19 cellular contexts compared by ENCODE assay signal in the genomic region with DNA sequence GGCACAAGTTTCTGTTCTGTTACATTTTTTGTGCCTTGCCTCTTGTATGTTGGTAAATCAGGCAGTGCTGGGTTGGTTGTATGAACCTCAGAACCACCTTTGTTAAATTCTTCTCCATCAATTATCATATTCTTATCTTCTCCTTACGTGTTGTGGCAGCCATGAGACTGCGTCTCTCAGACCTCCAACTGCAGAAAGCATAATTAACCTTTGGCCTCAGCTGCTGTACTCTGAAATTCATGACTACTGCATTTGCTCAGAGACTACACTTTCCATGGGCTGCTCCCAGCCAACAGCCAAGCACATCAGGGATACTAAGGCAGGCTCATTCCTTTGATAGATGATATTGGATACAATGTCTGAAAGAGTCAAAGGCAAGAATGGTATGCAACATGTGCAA. TPM values are rescaled to one million over a fixed set of nuclear protein-coding genes. Genes with fewer than 3 reads are reported as not detected.
A peak's percentile ranks its signal among the peaks of the same experiment; 100 is the strongest.
DNase-seq lines count a peak whose midpoint lies in the region; ATAC-seq, FAIRE-seq and TF ChIP-seq lines count a peak whose summit lies in the region.
"Had no signal": no experiment of that assay in that cellular context is flagged by ENCODE, and none has a peak within 500 bp of the region (broad histone marks: within the 10 kb centered on the region; RNA-seq: fewer than 3 reads in every experiment).

No MANE protein-coding gene starts in this region.

- DNase-seq in HepG2 (ENCODE audit: low spot score) (no peak), right lobe of liver (no peak), K562 (ENCODE audit: extremely low read depth in 1 of 4, low spot score in 3 of 4) (peak in 1 of 4 experiments; percentile 38), neuronal stem cell (ENCODE audit: low spot score) (no peak), upper lobe of right lung (no peak), iPS-NIHi11 (ENCODE audit: low spot score) (no peak)
- DNase-seq: 8988T; CD8-positive, alpha-beta T cell; DMS 273 treated with DMSO at 0.1 percent for 48 hours; DMS53; DND-41; EL; H9; IMR-90 had no signal

- no peaks in the 10 kb centered on the region for H3K9me3 ChIP-seq in HepG2 (ENCODE audit: low read length)
- H3K9me3 ChIP-seq in right lobe of liver: no peaks in the 10 kb centered on the region
- H3K9me3 ChIP-seq in K562 (replicated peaks; ENCODE audit: control insufficient read depth, insufficient read depth, low read depth, low read length): no peaks in the 10 kb centered on the region
- no peaks in the 10 kb centered on the region for H3K9me3 ChIP-seq in neuronal stem cell (replicated peaks in 1 of 2; ENCODE audit: control insufficient read depth in 2 of 2, insufficient read depth in 1 of 2, low read depth in 1 of 2, low read length in 2 of 2)
- no peaks in the 10 kb centered on the region for H3K9me3 ChIP-seq in upper lobe of right lung
- H3K9me3 ChIP-seq: BLaER1 had no signal

- in situ Hi-C loops in HepG2 (cut with HindIII; ENCODE audit: extremely low pct_ligation_motif_present, low pct_unique_long_range_greater_than_20kb) (no loop called here), K562 (cut with MboI) (no loop called here)

- H3K36me3 Mint-ChIP-seq in activated T-helper 17 cell treated with anti-CD3 and anti-CD28 coated beads, Interleukin-2, amount 50 U/mL, for 72 hours (ENCODE audit: low read depth): no peaks in the 10 kb centered on the region
- H3K36me3 Mint-ChIP-seq: CD14-positive monocyte; CD8-positive, alpha-beta T cell had no signal

- H3K27ac Mint-ChIP-seq in activated T-helper 17 cell treated with anti-CD3 and anti-CD28 coated beads, Interleukin-2, amount 50 U/mL, for 72 hours: no peak overlapping the region
- H3K27ac Mint-ChIP-seq: CD14-positive monocyte; CD8-positive, alpha-beta T cell; H9 had no signal

- H2AK5ac ChIP-seq in neuronal stem cell (ENCODE audit: low read depth, low read length): no peak overlapping the region

- TF ChIP-seq EP300 in HepG2 (IDR thresholded peaks at IDR 0.05; ENCODE audit: low read depth in 2 of 2, low read length in 2 of 2): no peak
- TF ChIP-seq EP300 in HepG2 (CRISPR knock-in tag; IDR thresholded peaks at IDR 0.05; ENCODE audit: borderline replicate concordance): no peak
- TF ChIP-seq EP300 in K562 (IDR thresholded peaks at IDR 0.05; ENCODE audit: low read length): no peak

- H3K27me3 Mint-ChIP-seq in activated T-helper 17 cell treated with anti-CD3 and anti-CD28 coated beads, Interleukin-2, amount 50 U/mL, for 72 hours: peaks cover 9% of the 10 kb centered on the region

- H2BK12ac ChIP-seq in neuronal stem cell (ENCODE audit: low read length): no peak overlapping the region

- TF ChIP-seq CTCF in HepG2 (CRISPR knock-in tag; IDR thresholded peaks at IDR 0.05): no peak
- TF ChIP-seq CTCF in right lobe of liver (IDR thresholded peaks at IDR 0.05): no peak
- no peak for TF ChIP-seq CTCF in K562 (IDR thresholded peaks at IDR 0.05 in 2 of 3, conservative IDR thresholded peaks at IDR 0.05 in 1 of 3; ENCODE audit: insufficient read depth in 2 of 3, low read depth in 1 of 3, low read length in 3 of 3)
- TF ChIP-seq CTCF in upper lobe of right lung (IDR thresholded peaks at IDR 0.05): no peak

- no TSS peak for BruUV-seq in HepG2 (replicated peaks; lab: Mats Ljungman, UMichigan)
- no TSS peak for BruUV-seq in K562 (replicated peaks; lab: Mats Ljungman, UMichigan)

- CTCF ChIA-PET in HepG2 (lab: Yijun Ruan, JAX; ENCODE audit: low intra/inter-chr PET ratio, low total read pairs): no interaction called here
- CTCF ChIA-PET in K562 (lab: Yijun Ruan, JAX; ENCODE audit: low intra/inter-chr PET ratio): interaction anchor here (0.6 kb wide), 1 partner anchor 16 kb away, joined by 3 read pairs; no protein-coding TSS in a partner anchor

- no peaks in the 10 kb centered on the region for H3K4me1 Mint-ChIP-seq in activated T-helper 17 cell treated with anti-CD3 and anti-CD28 coated beads, Interleukin-2, amount 50 U/mL, for 72 hours

- H3K4me3 ChIP-seq in HepG2 (replicated peaks in 1 of 3; ENCODE audit: insufficient read depth in 1 of 3, low read depth in 2 of 3, low read length in 3 of 3) (no peak overlapping the region), right lobe of liver (no peak overlapping the region), K562 (no peak overlapping the region), neuronal stem cell (ENCODE audit: low read length in 2 of 2) (no peak overlapping the region), upper lobe of right lung (no peak overlapping the region)
- H3K4me3 ChIP-seq: BLaER1, GM12878 had no signal

- H3K79me2 ChIP-seq in HepG2 (ENCODE audit: insufficient read depth, low read length): no peaks in the 10 kb centered on the region
- no peaks in the 10 kb centered on the region for H3K79me2 ChIP-seq in K562 (ENCODE audit: control insufficient read depth, insufficient read depth, low read length)

- H3K79me1 ChIP-seq in neuronal stem cell (ENCODE audit: low read depth, low read length): no peaks in the 10 kb centered on the region

- H3K4ac ChIP-seq in neuronal stem cell (ENCODE audit: low read length): no peak overlapping the region

- ATAC-seq in HepG2 (peak; percentile 45; the same call in 2 of the 3 replicates), right lobe of liver (no peak), K562 (peak; percentile 68), upper lobe of right lung (no peak)
- no peak for ATAC-seq in activated T-helper 17 cell treated with anti-CD3 and anti-CD28 coated beads, Interleukin-2, amount 50 U/mL, for 72 hours (replicated peaks)
- ATAC-seq: CD8-positive, alpha-beta T cell; GM12878 had no signal

- FAIRE-seq in HepG2 (lab: Jason Lieb, UNC): no peak
- no peak for FAIRE-seq in K562 (lab: Jason Lieb, UNC)
- FAIRE-seq: GM12878, H1 had no signal

- no peak overlapping the region for H4K8ac ChIP-seq in neuronal stem cell (ENCODE audit: low read depth, low read length)

- H3K36me3 ChIP-seq in HepG2 (replicated peaks in 1 of 2; ENCODE audit: control insufficient read depth in 1 of 2, insufficient read depth in 2 of 2, low read length in 2 of 2): no peaks in the 10 kb centered on the region
- H3K36me3 ChIP-seq in right lobe of liver: no peaks in the 10 kb centered on the region
- H3K36me3 ChIP-seq in K562 (ENCODE audit: control insufficient read depth, insufficient read depth, low read length): no peaks in the 10 kb centered on the region
- no peaks in the 10 kb centered on the region for H3K36me3 ChIP-seq in neuronal stem cell (replicated peaks in 1 of 2; ENCODE audit: control insufficient read depth in 2 of 2, insufficient read depth in 2 of 2, low read length in 2 of 2)
- H3K36me3 ChIP-seq in upper lobe of right lung: no peaks in the 10 kb centered on the region
- H3K36me3 ChIP-seq: BLaER1 had no signal

- no peaks in the 10 kb centered on the region for H3K9me3 Mint-ChIP-seq in activated T-helper 17 cell treated with anti-CD3 and anti-CD28 coated beads, Interleukin-2, amount 50 U/mL, for 72 hours
- H3K9me3 Mint-ChIP-seq: CD14-positive monocyte; CD8-positive, alpha-beta T cell; H9 had no signal

- H4K20me1 ChIP-seq in HepG2 (ENCODE audit: insufficient read depth, low read length): no peaks in the 10 kb centered on the region
- H4K20me1 ChIP-seq in K562 (replicated peaks; ENCODE audit: control insufficient read depth, insufficient read depth, low read length): no peaks in the 10 kb centered on the region
- H4K20me1 ChIP-seq: BLaER1 had no signal

- H3K9ac ChIP-seq in HepG2 (ENCODE audit: insufficient read depth, low read depth, low read length): no peak overlapping the region
- no peak overlapping the region for H3K9ac ChIP-seq in K562 (ENCODE audit: insufficient read depth in 1 of 2, low read depth in 2 of 2, low read length in 2 of 2)
- H3K9ac ChIP-seq in neuronal stem cell (ENCODE audit: low read depth, low read length, poor library complexity): peak overlapping the region; percentile 24
- H3K9ac ChIP-seq: BLaER1 had no signal

- no peak overlapping the region for H4K91ac ChIP-seq in neuronal stem cell (ENCODE audit: low read depth, low read length, poor library complexity)

- no peak overlapping the region for H2AFZ ChIP-seq in HepG2 (ENCODE audit: low read length)
- peak overlapping the region; percentile 49; the same call in 1 of the 2 replicates for H2AFZ ChIP-seq in K562 (ENCODE audit: low read depth, low read length)
- H2AFZ ChIP-seq in neuronal stem cell (ENCODE audit: low read length): no peak overlapping the region

- no peak overlapping the region for H3K4me3 Mint-ChIP-seq in activated T-helper 17 cell treated with anti-CD3 and anti-CD28 coated beads, Interleukin-2, amount 50 U/mL, for 72 hours
- H3K4me3 Mint-ChIP-seq: CD14-positive monocyte; CD8-positive, alpha-beta T cell; H9 had no signal

- POLR2A ChIA-PET in HepG2 (lab: Yijun Ruan, JAX): no interaction called here
- POLR2A ChIA-PET in K562 (lab: Yijun Ruan, JAX): interaction anchor here (1.1 to 1.2 kb wide), 2 partner anchors 12 to 19 kb away, joined by 3 to 6 read pairs; partner anchors contain the start of gene AFG1L

- H3K27me3 ChIP-seq in HepG2 (ENCODE audit: control insufficient read depth in 1 of 2, insufficient read depth in 2 of 2, low read length in 2 of 2) (no peaks in the 10 kb centered on the region), right lobe of liver (no peaks in the 10 kb centered on the region), K562 (ENCODE audit: control insufficient read depth in 2 of 2, insufficient read depth in 2 of 2, low read length in 2 of 2) (no peaks in the 10 kb centered on the region; a peak in 1 of 5 replicates), neuronal stem cell (ENCODE audit: control insufficient read depth in 3 of 3, insufficient read depth in 3 of 3, low read depth in 1 of 3, low read length in 3 of 3) (no peaks in the 10 kb centered on the region), upper lobe of right lung (no peaks in the 10 kb centered on the region)
- H3K27me3 ChIP-seq: BLaER1 had no signal

- H2BK120ac ChIP-seq in neuronal stem cell (ENCODE audit: low read depth, low read length): no peak overlapping the region

- TF ChIP-seq RAD21 in HepG2 (CRISPR knock-in tag; IDR thresholded peaks at IDR 0.05): no peak
- no peak for TF ChIP-seq RAD21 in K562 (CRISPR knock-in tag; conservative IDR thresholded peaks at IDR 0.05 in 1 of 2, IDR thresholded peaks at IDR 0.05 in 1 of 2)

- no peak overlapping the region for H3K27ac ChIP-seq in HepG2 (ENCODE audit: extremely low read length, insufficient read depth, low read length)
- H3K27ac ChIP-seq in right lobe of liver: no peak overlapping the region
- H3K27ac ChIP-seq in K562 (ENCODE audit: extremely low read depth, low read depth, low read length): no peak overlapping the region
- no peak overlapping the region for H3K27ac ChIP-seq in neuronal stem cell (replicated peaks; ENCODE audit: low read length)
- H3K27ac ChIP-seq in upper lobe of right lung: no peak overlapping the region
- H3K27ac ChIP-seq: BLaER1 had no signal

- H2BK15ac ChIP-seq in neuronal stem cell (ENCODE audit: low read length): no peak overlapping the region

- peaks cover 26% of the 10 kb centered on the region for H3K4me1 ChIP-seq in HepG2 (ENCODE audit: insufficient read depth, low read length)
- H3K4me1 ChIP-seq in right lobe of liver: no peaks in the 10 kb centered on the region
- H3K4me1 ChIP-seq in K562 (replicated peaks in 1 of 2; ENCODE audit: control insufficient read depth in 2 of 2, insufficient read depth in 2 of 2, low read length in 2 of 2): peaks cover 0 to 4% of the 10 kb centered on the region in 2 experiments; a peak in 2 of 5 replicates
- H3K4me1 ChIP-seq in neuronal stem cell (ENCODE audit: control insufficient read depth in 2 of 2, insufficient read depth in 1 of 2, low read depth in 1 of 2, low read length in 2 of 2): peaks cover 0 to 2% of the 10 kb centered on the region in 2 donors
- H3K4me1 ChIP-seq in upper lobe of right lung: no peaks in the 10 kb centered on the region
- H3K4me1 ChIP-seq: BLaER1 had no signal

- H3K4me2 ChIP-seq in HepG2 (ENCODE audit: low read depth, low read length): peak overlapping the region; percentile 21
- no peak overlapping the region for H3K4me2 ChIP-seq in K562 (ENCODE audit: insufficient read depth, low read length)
- no peak overlapping the region for H3K4me2 ChIP-seq in neuronal stem cell (ENCODE audit: insufficient read depth, low read length, poor library complexity, severe bottlenecking)
- H3K4me2 ChIP-seq: BLaER1 had no signal

- no peak overlapping the region for H3K23ac ChIP-seq in neuronal stem cell (ENCODE audit: low read depth, low read length, poor library complexity)

- intact Hi-C loops in HepG2 (cut with micrococcal nuclease; ENCODE audit: unreplicated experiment): no loop called here
- intact Hi-C loops in right lobe of liver (cut with DNase I): no loop called here
- intact Hi-C loops in K562 (cut with micrococcal nuclease): no loop called here
- intact Hi-C loops in upper lobe of right lung (cut with DNase I): no loop called here

- H2BK5ac ChIP-seq in neuronal stem cell (ENCODE audit: low read length): no peak overlapping the region

- WGBS in HepG2 (ENCODE audit: low lambda C conversion rate): 2% methylated on average over 2 of the region's 2 CpGs
- 58% methylated on average over 2 of the region's 2 CpGs for WGBS in right lobe of liver (ENCODE audit: insufficient coverage, low coverage, low lambda C conversion rate, missing lambda C conversion rate)
- 0% methylated on average over 2 of the region's 2 CpGs for WGBS in K562 (ENCODE audit: insufficient coverage, low coverage, missing lambda C conversion rate)
- no CpG with 5 or more reads among the region's 2 CpGs for WGBS in neuronal stem cell (ENCODE audit: extremely low coverage in 2 of 2, insufficient read length in 2 of 2, insufficient replicate concordance in 1 of 2), 2 donors

- H3K9me1 ChIP-seq in K562 (ENCODE audit: control insufficient read depth, insufficient read depth, low read length): no peaks in the 10 kb centered on the region

- TF ChIP-seq POLR2A in HepG2 (IDR thresholded peaks at IDR 0.05; ENCODE audit: insufficient read depth in 1 of 2, low read depth in 2 of 2, low read length in 2 of 2) (no peak), right lobe of liver (IDR thresholded peaks at IDR 0.05) (no peak), K562 (conservative IDR thresholded peaks at IDR 0.05) (no peak)

- H3K18ac ChIP-seq in neuronal stem cell (ENCODE audit: low read length): no peak overlapping the region

- no peak overlapping the region for H3K14ac ChIP-seq in neuronal stem cell (ENCODE audit: low read length)

RNA-seq across cellular contexts. Expression of gene SNX3, which starts 15.1 kb away (rescaled TPM):
- total RNA-seq in HepG2 (2016; rRNA removed; fragmentation: Illumina TruSeq; extraction: Trizol) (84.9 and 111 TPM in 2 replicates), right lobe of liver (100 to 1,000 TPM in 4 of 6 experiments, 10 to 100 TPM in 2; 76.8 to 191 (median 111) TPM), K562 (2014; rRNA removed) (129 and 158 TPM in 2 replicates), K562 (2014; rRNA removed; fragmentation: Illumina TruSeq; extraction: Trizol) (159 and 172 TPM in 2 replicates), K562 (2015; rRNA removed; fragmentation: Illumina TruSeq; extraction: Trizol) (161 and 182 TPM in 2 replicates), K562 (2021) (122 and 131 TPM in 2 replicates), upper lobe of right lung (179 TPM)
- 76.5 and 88.5 TPM in 2 replicates for total RNA-seq in HepG2 (2016; cell fraction: cytosol; rRNA removed; fragmentation: Illumina TruSeq; extraction: Trizol; ENCODE audit: low read depth)
- 88.8 and 113 TPM in 2 replicates for total RNA-seq in HepG2 (2016; cell fraction: insoluble cytoplasmic fraction; rRNA removed; fragmentation: Illumina TruSeq; extraction: Trizol)
- 153 and 156 TPM in 2 replicates for total RNA-seq in HepG2 (2016; cell fraction: membrane; rRNA removed; fragmentation: Illumina TruSeq; extraction: Trizol)
- 40.1 and 47.1 TPM in 2 replicates for total RNA-seq in HepG2 (2016; cell fraction: nucleus; rRNA removed; fragmentation: Illumina TruSeq; extraction: Trizol)
- polyA plus RNA-seq in HepG2 (2011; rRNA removed) (161 and 226 TPM in 2 replicates), K562 (2011; rRNA removed) (306 and 410 TPM in 2 replicates), K562 (2014; fragmentation: Illumina TruSeq; extraction: Trizol) (208 and 261 TPM in 2 replicates), K562 (2014; fragmentation: Nextera tagmentation; extraction: Ambion mirVana) (10 to 100 TPM; 48.9 to 68.3 TPM), K562 (2014; rRNA removed) (162 and 197 TPM in 2 replicates)
- polyA plus RNA-seq in HepG2 (2011; cell fraction: cytosol; rRNA removed): 86.0 and 158 TPM in 2 replicates
- 18.8 and 37.1 TPM in 2 replicates for polyA plus RNA-seq in HepG2 (2011; cell fraction: nucleus; rRNA removed)
- 105 and 119 TPM in 2 replicates for polyA plus RNA-seq in HepG2 (2012)
- 170 and 199 TPM in 2 replicates for polyA plus RNA-seq in HepG2 (2016; cell fraction: cytosol; fragmentation: Illumina TruSeq; extraction: Trizol; ENCODE audit: low read depth)
- polyA plus RNA-seq in HepG2 (2016; cell fraction: insoluble cytoplasmic fraction; fragmentation: Illumina TruSeq; extraction: Trizol; ENCODE audit: low read depth): 189 and 197 TPM in 2 replicates
- polyA plus RNA-seq in HepG2 (2016; cell fraction: membrane; fragmentation: Illumina TruSeq; extraction: Trizol; ENCODE audit: low read depth): 247 and 254 TPM in 2 replicates
- polyA plus RNA-seq in HepG2 (2016; cell fraction: nucleus; fragmentation: Illumina TruSeq; extraction: Trizol; ENCODE audit: insufficient read depth, low read depth): 84.4 and 93.0 TPM in 2 replicates
- polyA minus RNA-seq in HepG2 (2011; rRNA and poly(A)+ RNA removed; ENCODE audit: low replicate concordance): 58.3 and 60.5 TPM in 2 replicates
- 38.9 and 45.4 TPM in 2 replicates for polyA minus RNA-seq in HepG2 (2011; cell fraction: cytosol; rRNA and poly(A)+ RNA removed)
- polyA minus RNA-seq in HepG2 (2011; cell fraction: nucleus; rRNA and poly(A)+ RNA removed): 20.5 and 22.4 TPM in 2 replicates
- total RNA-seq in K562 (2011; cell fraction: chromatin; rRNA removed; ENCODE audit: low replicate concordance): 14.6 and 24.3 TPM in 2 replicates
- total RNA-seq in K562 (2011; cell fraction: nucleolus; rRNA removed): 12.3 and 12.6 TPM in 2 replicates
- total RNA-seq in K562 (2011; cell fraction: nucleoplasm; rRNA removed): 40.9 and 74.8 TPM in 2 replicates
- polyA plus RNA-seq in K562 (2011; cell fraction: cytosol; rRNA removed): 114 and 326 TPM in 2 replicates
- polyA plus RNA-seq in K562 (2011; cell fraction: nucleus; rRNA removed): 34.4 and 73.8 TPM in 2 replicates
- 163 and 213 TPM in 2 replicates for polyA plus RNA-seq in K562 (2012)
- 151 TPM in 2 replicates for polyA minus RNA-seq in K562 (2011; rRNA and poly(A)+ RNA removed)
- polyA minus RNA-seq in K562 (2011; cell fraction: cytosol; rRNA and poly(A)+ RNA removed): 31.3 and 55.2 TPM in 2 replicates
- 8.2 and 17.7 TPM in 2 replicates for polyA minus RNA-seq in K562 (2011; cell fraction: nucleus; rRNA and poly(A)+ RNA removed)
- polyA plus RNA-seq in neuronal stem cell (2013, experiment 1 of 2): 100 TPM
- 102 TPM for polyA plus RNA-seq in neuronal stem cell (2013, experiment 2 of 2)
- total RNA-seq in activated T-helper 17 cell treated with anti-CD3 and anti-CD28 coated beads, Interleukin-2, amount 50 U/mL, for 72 hours: 10 to 100 TPM; 60.1 to 84.6 TPM

RNA-seq across cellular contexts. Expression of gene AFG1L, which starts 18.9 kb away (rescaled TPM):
- total RNA-seq in HepG2 (2016; rRNA removed; fragmentation: Illumina TruSeq; extraction: Trizol): 14.0 and 18.1 TPM in 2 replicates
- 21.2 and 28.6 TPM in 2 replicates for total RNA-seq in HepG2 (2016; cell fraction: cytosol; rRNA removed; fragmentation: Illumina TruSeq; extraction: Trizol; ENCODE audit: low read depth)
- 12.7 and 18.1 TPM in 2 replicates for total RNA-seq in HepG2 (2016; cell fraction: insoluble cytoplasmic fraction; rRNA removed; fragmentation: Illumina TruSeq; extraction: Trizol)
- 9.7 and 11.2 TPM in 2 replicates for total RNA-seq in HepG2 (2016; cell fraction: membrane; rRNA removed; fragmentation: Illumina TruSeq; extraction: Trizol)
- 16.6 and 19.1 TPM in 2 replicates for total RNA-seq in HepG2 (2016; cell fraction: nucleus; rRNA removed; fragmentation: Illumina TruSeq; extraction: Trizol)
- polyA plus RNA-seq in HepG2 (2011; rRNA removed): 1.3 and 3.1 TPM in 2 replicates
- 0.93 and 1.0 TPM in 2 replicates for polyA plus RNA-seq in HepG2 (2011; cell fraction: cytosol; rRNA removed)
- 1.2 and 2.7 TPM in 2 replicates for polyA plus RNA-seq in HepG2 (2011; cell fraction: nucleus; rRNA removed)
- polyA plus RNA-seq in HepG2 (2012): 1.7 and 4.7 TPM in 2 replicates
- 1.9 and 2.2 TPM in 2 replicates for polyA plus RNA-seq in HepG2 (2016; cell fraction: cytosol; fragmentation: Illumina TruSeq; extraction: Trizol; ENCODE audit: low read depth)
- polyA plus RNA-seq in HepG2 (2016; cell fraction: insoluble cytoplasmic fraction; fragmentation: Illumina TruSeq; extraction: Trizol; ENCODE audit: low read depth): 11.2 and 14.7 TPM in 2 replicates
- polyA plus RNA-seq in HepG2 (2016; cell fraction: membrane; fragmentation: Illumina TruSeq; extraction: Trizol; ENCODE audit: low read depth): 1.6 and 2.8 TPM in 2 replicates
- polyA plus RNA-seq in HepG2 (2016; cell fraction: nucleus; fragmentation: Illumina TruSeq; extraction: Trizol; ENCODE audit: insufficient read depth, low read depth): 8.1 and 8.4 TPM in 2 replicates
- polyA minus RNA-seq in HepG2 (2011; rRNA and poly(A)+ RNA removed; ENCODE audit: low replicate concordance): 7.2 and 9.6 TPM in 2 replicates
- 6.4 and 9.8 TPM in 2 replicates for polyA minus RNA-seq in HepG2 (2011; cell fraction: cytosol; rRNA and poly(A)+ RNA removed)
- polyA minus RNA-seq in HepG2 (2011; cell fraction: nucleus; rRNA and poly(A)+ RNA removed): 11.4 and 25.8 TPM in 2 replicates
- total RNA-seq in right lobe of liver: 1 to 10 TPM; 1.5 to 5.6 (median 4.6) TPM
- total RNA-seq in K562 (2011; cell fraction: chromatin; rRNA removed; ENCODE audit: low replicate concordance): 21.2 and 29.8 TPM in 2 replicates
- total RNA-seq in K562 (2011; cell fraction: nucleolus; rRNA removed): 12.4 and 14.3 TPM in 2 replicates
- 11.4 and 14.0 TPM in 2 replicates for total RNA-seq in K562 (2011; cell fraction: nucleoplasm; rRNA removed)
- total RNA-seq in K562 (2014; rRNA removed): 2.2 and 4.2 TPM in 2 replicates
- 10.5 and 12.9 TPM in 2 replicates for total RNA-seq in K562 (2014; rRNA removed; fragmentation: Illumina TruSeq; extraction: Trizol)
- total RNA-seq in K562 (2015; rRNA removed; fragmentation: Illumina TruSeq; extraction: Trizol): 14.0 and 15.5 TPM in 2 replicates
- 12.3 and 17.5 TPM in 2 replicates for total RNA-seq in K562 (2021)
- 6.7 and 8.1 TPM in 2 replicates for polyA plus RNA-seq in K562 (2011; rRNA removed)
- 1.0 and 2.3 TPM in 2 replicates for polyA plus RNA-seq in K562 (2011; cell fraction: cytosol; rRNA removed)
- polyA plus RNA-seq in K562 (2011; cell fraction: nucleus; rRNA removed): 4.3 and 4.6 TPM in 2 replicates
- polyA plus RNA-seq in K562 (2012): 6.7 and 9.6 TPM in 2 replicates
- 5.8 and 5.9 TPM in 2 replicates for polyA plus RNA-seq in K562 (2014; fragmentation: Illumina TruSeq; extraction: Trizol)
- polyA plus RNA-seq in K562 (2014; fragmentation: Nextera tagmentation; extraction: Ambion mirVana): 1 to 10 TPM; 2.6 to 3.8 TPM
- 5.2 and 5.5 TPM in 2 replicates for polyA plus RNA-seq in K562 (2014; rRNA removed)
- polyA minus RNA-seq in K562 (2011; rRNA and poly(A)+ RNA removed): 10.0 TPM in 2 replicates
- polyA minus RNA-seq in K562 (2011; cell fraction: cytosol; rRNA and poly(A)+ RNA removed): 9.6 and 11.6 TPM in 2 replicates
- 12.1 and 16.1 TPM in 2 replicates for polyA minus RNA-seq in K562 (2011; cell fraction: nucleus; rRNA and poly(A)+ RNA removed)
- polyA plus RNA-seq in neuronal stem cell (2013, experiment 1 of 2): 2.3 TPM
- polyA plus RNA-seq in neuronal stem cell (2013, experiment 2 of 2): 2.2 TPM
- 7.7 TPM for total RNA-seq in upper lobe of right lung
- 1 to 10 TPM; 5.9 to 6.1 TPM for total RNA-seq in activated T-helper 17 cell treated with anti-CD3 and anti-CD28 coated beads, Interleukin-2, amount 50 U/mL, for 72 hours

Comparison
In these comparisons a context has a peak if more than half of its experiments do, and no peak if none do; other contexts are left out.
1. ATAC-seq: peak in HepG2 (single experiment) and K562 (single experiment); none in right lobe of liver (0 of 4), upper lobe of right lung (single experiment) and activated T-helper 17 cell treated with anti-CD3 and anti-CD28 coated beads, Interleukin-2, amount 50 U/mL, for 72 hours (single experiment).
2. Of the 241 proteins assayed by ChIP-seq in both HepG2 and K562: peak only in HepG2: none; only in K562: CREM; in both: none; in neither: 238; mixed calls (peak in some experiments, not most) for 2.